Comparison of ENCODE assay signal across 22 cellular contexts in genomic region chr2:19031642-19032041, GRCh38.
A peak's percentile ranks its signal among the peaks of the same experiment; 100 is the strongest.
DNase-seq lines count a peak whose midpoint lies in the region; ATAC-seq and TF ChIP-seq lines count a peak whose summit lies in the region.
"Had no signal": no experiment of that assay in that cellular context is flagged by ENCODE, and none has a peak within 500 bp of the region (broad histone marks: within the 10 kb centered on the region; RNA-seq: fewer than 3 reads in every experiment).

No MANE protein-coding gene starts in this region.

- 80% methylated on average over 1 of the region's 1 CpG for WGBS in mammary epithelial cell (ENCODE audit: low coverage, missing lambda C conversion rate)
- WGBS in heart right ventricle, 2 donors = 64 to 65% methylated on average over 1 of the region's 1 CpG

- H3K27me3 ChIP-seq in mammary epithelial cell (ENCODE audit: insufficient read depth, low read length) (no peaks in the 10 kb centered on the region), osteoblast (ENCODE audit: insufficient read depth, low read length) (no peaks in the 10 kb centered on the region), heart right ventricle (no peaks in the 10 kb centered on the region)
- H3K27me3 ChIP-seq: SJSA1 had no signal

- peak overlapping the region; percentile 50 for H3K27ac Mint-ChIP-seq in HFFc6
- H3K27ac Mint-ChIP-seq: CD4-positive, alpha-beta memory T cell had no signal

- H3K9ac ChIP-seq in mammary epithelial cell (ENCODE audit: insufficient read depth, low read length) = no peak overlapping the region

- no peak overlapping the region for H3K4me2 ChIP-seq in mammary epithelial cell (ENCODE audit: insufficient read depth, low read depth, low read length)
- no peak overlapping the region for H3K4me2 ChIP-seq in osteoblast (ENCODE audit: insufficient read depth, low read length)

- H3K79me2 ChIP-seq in mammary epithelial cell (ENCODE audit: insufficient read depth, low read length) = no peaks in the 10 kb centered on the region
- H3K79me2 ChIP-seq in osteoblast (ENCODE audit: insufficient read depth, low read length) = no peaks in the 10 kb centered on the region

- peaks cover 50% of the 10 kb centered on the region for H3K4me1 Mint-ChIP-seq in HFFc6 (ENCODE audit: low read depth)
- H3K4me1 Mint-ChIP-seq: CD4-positive, alpha-beta memory T cell had no signal

- intact Hi-C loops in mammary epithelial cell (cut with micrococcal nuclease) = no loop called here
- intact Hi-C loops in heart right ventricle (cut with DNase I) = loop anchor here in 1 of 10 donors (5.0 kb wide), 1 partner anchor 39 kb away; no protein-coding TSS in a partner anchor

- H3K4me3 Mint-ChIP-seq in HFFc6 = no peak overlapping the region
- H3K4me3 Mint-ChIP-seq: CD4-positive, alpha-beta memory T cell had no signal

- H3K36me3 ChIP-seq in mammary epithelial cell (ENCODE audit: insufficient read depth, low read length) (no peaks in the 10 kb centered on the region), osteoblast (ENCODE audit: insufficient read depth, low read length) (no peaks in the 10 kb centered on the region), heart right ventricle (no peaks in the 10 kb centered on the region)
- H3K36me3 ChIP-seq: SJSA1 had no signal

- CTCF ChIA-PET in mammary epithelial cell (lab: Charles Lee; ENCODE audit: low non-redundant PET) = no interaction called here

- TF ChIP-seq CTCF in HFFc6 (IDR thresholded peaks at IDR 0.05) = no peak
- TF ChIP-seq CTCF in mammary epithelial cell (conservative IDR thresholded peaks at IDR 0.05 in 1 of 2, IDR thresholded peaks at IDR 0.05 in 1 of 2; ENCODE audit: extremely low read depth in 1 of 2, insufficient read depth in 1 of 2, low read depth in 1 of 2, low read length in 2 of 2) = no peak
- no peak for TF ChIP-seq CTCF in osteoblast (IDR thresholded peaks at IDR 0.05; ENCODE audit: extremely low read depth, low read depth, low read length)
- TF ChIP-seq CTCF in heart right ventricle (IDR thresholded peaks at IDR 0.05) = no peak

- H3K4me1 ChIP-seq in mammary epithelial cell (ENCODE audit: insufficient read depth, low read length) (peaks cover 22% of the 10 kb centered on the region), osteoblast (ENCODE audit: insufficient read depth, low read length) (peaks cover 16% of the 10 kb centered on the region), heart right ventricle (peaks cover 0 to 31% (median 12%) of the 10 kb centered on the region in 9 donors)
- H3K4me1 ChIP-seq: SJSA1 had no signal

- H3K4me3 ChIP-seq in mammary epithelial cell (replicated peaks in 1 of 3; ENCODE audit: insufficient read depth in 1 of 3, low read depth in 2 of 3, low read length in 3 of 3) = no peak overlapping the region
- no peak overlapping the region for H3K4me3 ChIP-seq in osteoblast (ENCODE audit: insufficient read depth, low read length)
- no peak overlapping the region for H3K4me3 ChIP-seq in heart right ventricle
- H3K4me3 ChIP-seq: SJSA1 had no signal

- no TSS peak for BruUV-seq in mammary epithelial cell (replicated peaks; lab: Mats Ljungman, UMichigan)

- H3K27me3 Mint-ChIP-seq in HFFc6 (ENCODE audit: insufficient read depth) = no peaks in the 10 kb centered on the region
- H3K27me3 Mint-ChIP-seq: CD4-positive, alpha-beta memory T cell had no signal

- DNase-seq in EL (peak; percentile 21), HFFc6 (peak; percentile 20), mammary epithelial cell (peak; percentile 11), osteoblast (ENCODE audit: insufficient read length, low spot score, missing footprints) (no peak), NCI-H2029 (lab: John Stamatoyannopoulos, UW) (no peak), heart right ventricle (no peak)
- DNase-seq: AML-193; C1 segment of cervical spinal cord; CD4-positive, alpha-beta memory T cell; COR-L47; DMS53; H7; NCI-H1092 treated with DMSO at 0.1 percent for 48 hours; NCI-H1436; NCI-H187; NCI-H446; NCI-H524 treated with DMSO at 0.1 percent for 48 hours; NCI-H774; PC-3 had no signal

- in situ Hi-C loops in mammary epithelial cell (cut with MboI; ENCODE audit: low sequenced_read_pairs in 2 of 2) = no loop called here

- ATAC-seq in heart right ventricle (no peak), HG02938 (IDR thresholded peaks at IDR 0.05; ENCODE audit: unreplicated experiment) (no peak)
- ATAC-seq: PC-3, Right ventricle myocardium inferior had no signal

- dilution Hi-C loops in mammary epithelial cell (cut with HindIII; ENCODE audit: low sequenced_read_pairs) = no loop called here

- H2AFZ ChIP-seq in mammary epithelial cell (ENCODE audit: low read depth, low read length) (peak overlapping the region; percentile 31), osteoblast (ENCODE audit: low read length) (peak overlapping the region; percentile 6)

- no peaks in the 10 kb centered on the region for H3K9me3 ChIP-seq in mammary epithelial cell (replicated peaks; ENCODE audit: insufficient read depth, low read length)
- H3K9me3 ChIP-seq in osteoblast (ENCODE audit: low read depth, low read length) = no peaks in the 10 kb centered on the region
- no peaks in the 10 kb centered on the region for H3K9me3 ChIP-seq in heart right ventricle
- H3K9me3 ChIP-seq: SJSA1 had no signal

- no peaks in the 10 kb centered on the region for H3K36me3 Mint-ChIP-seq in HFFc6 (ENCODE audit: low read depth)
- H3K36me3 Mint-ChIP-seq: CD4-positive, alpha-beta memory T cell had no signal

- H3K27ac ChIP-seq in mammary epithelial cell (ENCODE audit: insufficient read depth, low read depth, low read length) = peak overlapping the region; percentile 24
- no peak overlapping the region for H3K27ac ChIP-seq in osteoblast (ENCODE audit: low read depth, low read length)
- H3K27ac ChIP-seq in heart right ventricle = no peak overlapping the region
- H3K27ac ChIP-seq: SJSA1 had no signal

- no peaks in the 10 kb centered on the region for H3K9me3 Mint-ChIP-seq in HFFc6

- H4K20me1 ChIP-seq in mammary epithelial cell (ENCODE audit: insufficient read depth, low read length) (no peaks in the 10 kb centered on the region), osteoblast (ENCODE audit: insufficient read depth, low read length) (no peaks in the 10 kb centered on the region)

Comparison
In these comparisons a context has a peak if more than half of its experiments do, and no peak if none do; other contexts are left out.
1. DNase-seq: peak in EL (single experiment), HFFc6 (single experiment) and mammary epithelial cell (single experiment); none in osteoblast (single experiment), NCI-H2029 (single experiment) and heart right ventricle (0 of 2).